Comparison of ENCODE assay signal across 20 cellular contexts in the genomic region with DNA sequence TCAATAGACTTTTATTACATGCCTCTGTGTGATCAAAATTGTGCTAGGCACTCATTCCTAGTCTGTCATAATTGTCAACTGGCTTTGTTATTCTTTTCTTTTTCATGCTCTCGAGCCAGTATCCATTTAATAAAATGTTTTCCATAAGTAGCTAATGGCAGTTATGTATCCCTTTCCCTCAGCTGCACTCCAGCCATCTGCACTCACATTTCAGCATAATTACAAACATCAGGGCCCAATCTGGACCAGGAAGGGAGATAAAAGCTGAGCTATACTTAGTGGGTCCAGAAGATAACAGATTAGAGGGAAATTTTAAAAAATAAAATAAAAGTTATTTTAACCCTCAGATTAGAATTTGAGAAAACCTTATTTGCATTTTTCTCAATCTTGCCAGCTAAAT. TPM values are rescaled to one million over a fixed set of nuclear protein-coding genes. Genes with fewer than 3 reads are reported as not detected.
DNase-seq lines count a peak whose midpoint lies in the region; TF ChIP-seq lines count a peak whose summit lies in the region.
"Had no signal": no experiment of that assay in that cellular context is flagged by ENCODE, and none has a peak within 500 bp of the region (broad histone marks: within the 10 kb centered on the region; RNA-seq: fewer than 3 reads in every experiment).

No MANE protein-coding gene starts in this region.

- peak; percentile 16 for DNase-seq in NCI-H1694 treated with DMSO at 0.1 percent for 48 hours (lab: John Stamatoyannopoulos, UW)
- DNase-seq in NCI-H1694 (lab: John Stamatoyannopoulos, UW) = no peak
- peak; percentile 28 for DNase-seq in NCI-H2171 (lab: John Stamatoyannopoulos, UW)
- DNase-seq in SK-N-DZ (ENCODE audit: low spot score) = peak; percentile 26
- no peak for DNase-seq in neural progenitor cell (ENCODE audit: low spot score)
- no peak for DNase-seq in T-helper 2 cell
- DNase-seq in medulla oblongata (ENCODE audit: extremely low spot score) = no peak
- no peak for DNase-seq in DMS53 treated with DMSO at 0.1 percent for 48 hours (lab: John Stamatoyannopoulos, UW; ENCODE audit: unreplicated experiment)
- DNase-seq: CD8-positive, alpha-beta T cell; DMS53; EL; MG63; NCI-H1930; OCI-M1; SW 1271; T-helper 17 cell had no signal

- no peaks in the 10 kb centered on the region for H3K36me3 Mint-ChIP-seq in neural progenitor cell
- H3K36me3 Mint-ChIP-seq: CD8-positive, alpha-beta T cell had no signal

- no peaks in the 10 kb centered on the region for H3K9me3 ChIP-seq in neural progenitor cell (ENCODE audit: low read depth)
- H3K9me3 ChIP-seq: BLaER1 treated with 17β-estradiol and CSF1 and Interleukin-3, amounts not matched to agents 10 nM and 100 nM; MG63; SJSA1 had no signal

- H3K9ac ChIP-seq in neural progenitor cell = no peak overlapping the region
- H3K9ac ChIP-seq: BLaER1 treated with 17β-estradiol and CSF1 and Interleukin-3, amounts not matched to agents 10 nM and 100 nM had no signal

- H3K27me3 Mint-ChIP-seq in neural progenitor cell (ENCODE audit: insufficient read depth, low read depth) = no peaks in the 10 kb centered on the region

- H3K4me2 ChIP-seq in neural progenitor cell = no peak overlapping the region
- H3K4me2 ChIP-seq: BLaER1 treated with 17β-estradiol and CSF1 and Interleukin-3, amounts not matched to agents 10 nM and 100 nM had no signal

- no peaks in the 10 kb centered on the region for H3K9me3 Mint-ChIP-seq in neural progenitor cell
- H3K9me3 Mint-ChIP-seq: CD8-positive, alpha-beta T cell had no signal

- TF ChIP-seq CTCF in neural progenitor cell (IDR thresholded peaks at IDR 0.05) = no peak

- H3K27ac ChIP-seq in neural progenitor cell = no peak overlapping the region
- H3K27ac ChIP-seq: 22Rv1; BLaER1 treated with 17β-estradiol and CSF1 and Interleukin-3, amounts not matched to agents 10 nM and 100 nM; SJSA1 had no signal

- H3K79me2 ChIP-seq in neural progenitor cell (ENCODE audit: low read depth) = no peaks in the 10 kb centered on the region

- H3K4me1 Mint-ChIP-seq in neural progenitor cell = no peaks in the 10 kb centered on the region
- H3K4me1 Mint-ChIP-seq: T-helper 17 cell had no signal

- no peak overlapping the region for H3K4me3 Mint-ChIP-seq in neural progenitor cell
- H3K4me3 Mint-ChIP-seq: CD8-positive, alpha-beta T cell; T-helper 17 cell had no signal

- H3F3A ChIP-seq in neural progenitor cell (ENCODE audit: low read depth) = no peaks in the 10 kb centered on the region

- H2AFZ ChIP-seq in neural progenitor cell (replicated peaks) = no peak overlapping the region

- no peaks in the 10 kb centered on the region for H4K20me1 ChIP-seq in neural progenitor cell (ENCODE audit: low read depth)
- H4K20me1 ChIP-seq: BLaER1 treated with 17β-estradiol and CSF1 and Interleukin-3, amounts not matched to agents 10 nM and 100 nM had no signal

- no peaks in the 10 kb centered on the region for H3K4me1 ChIP-seq in neural progenitor cell
- H3K4me1 ChIP-seq: BLaER1 treated with 17β-estradiol and CSF1 and Interleukin-3, amounts not matched to agents 10 nM and 100 nM; SJSA1 had no signal

- H3K4me3 ChIP-seq in neural progenitor cell = no peak overlapping the region
- H3K4me3 ChIP-seq: BLaER1 treated with 17β-estradiol and CSF1 and Interleukin-3, amounts not matched to agents 10 nM and 100 nM; K562; MG63; SJSA1 had no signal

- peak overlapping the region; percentile 69 for H3K27ac Mint-ChIP-seq in neural progenitor cell
- H3K27ac Mint-ChIP-seq: CD8-positive, alpha-beta T cell; T-helper 17 cell had no signal

- H3K27me3 ChIP-seq in neural progenitor cell = no peaks in the 10 kb centered on the region
- H3K27me3 ChIP-seq: BLaER1 treated with 17β-estradiol and CSF1 and Interleukin-3, amounts not matched to agents 10 nM and 100 nM; SJSA1 had no signal

- no peaks in the 10 kb centered on the region for H3K36me3 ChIP-seq in neural progenitor cell
- H3K36me3 ChIP-seq: BLaER1 treated with 17β-estradiol and CSF1 and Interleukin-3, amounts not matched to agents 10 nM and 100 nM; MG63; SJSA1 had no signal

RNA-seq across cellular contexts. Expression of a gene that starts 15.8 kb away (rescaled TPM):
- polyA plus RNA-seq in SK-N-DZ (2014; cell fraction: cytosol; rRNA removed) = 208 and 413 TPM in 2 replicates
- polyA plus RNA-seq in SK-N-DZ (2014; cell fraction: nucleus; rRNA removed) = 24.4 and 42.8 TPM in 2 replicates
- 8.0 and 12.2 TPM in 2 replicates for total RNA-seq in neural progenitor cell (ENCODE audit: low replicate concordance)

Comparison
In these comparisons a context has a peak if more than half of its experiments do, and no peak if none do; other contexts are left out.
1. DNase-seq: peak in NCI-H1694 treated with DMSO at 0.1 percent for 48 hours (single experiment), NCI-H2171 (single experiment) and SK-N-DZ (single experiment); none in NCI-H1694 (single experiment), neural progenitor cell (single experiment), T-helper 2 cell (0 of 5), medulla oblongata (single experiment) and DMS53 treated with DMSO at 0.1 percent for 48 hours (single experiment).